2 cellular contexts compared by ENCODE assay signal in genomic region chr2:105760639-105761337, GRCh38.
TF ChIP-seq lines count a peak whose summit lies in the region.

No MANE protein-coding gene starts in this region.

TF ChIP-seq in WTC11, 78 proteins besides CTCF, POLR2A, EP300 and RAD21:
- TF ChIP-seq, protein P1, sequence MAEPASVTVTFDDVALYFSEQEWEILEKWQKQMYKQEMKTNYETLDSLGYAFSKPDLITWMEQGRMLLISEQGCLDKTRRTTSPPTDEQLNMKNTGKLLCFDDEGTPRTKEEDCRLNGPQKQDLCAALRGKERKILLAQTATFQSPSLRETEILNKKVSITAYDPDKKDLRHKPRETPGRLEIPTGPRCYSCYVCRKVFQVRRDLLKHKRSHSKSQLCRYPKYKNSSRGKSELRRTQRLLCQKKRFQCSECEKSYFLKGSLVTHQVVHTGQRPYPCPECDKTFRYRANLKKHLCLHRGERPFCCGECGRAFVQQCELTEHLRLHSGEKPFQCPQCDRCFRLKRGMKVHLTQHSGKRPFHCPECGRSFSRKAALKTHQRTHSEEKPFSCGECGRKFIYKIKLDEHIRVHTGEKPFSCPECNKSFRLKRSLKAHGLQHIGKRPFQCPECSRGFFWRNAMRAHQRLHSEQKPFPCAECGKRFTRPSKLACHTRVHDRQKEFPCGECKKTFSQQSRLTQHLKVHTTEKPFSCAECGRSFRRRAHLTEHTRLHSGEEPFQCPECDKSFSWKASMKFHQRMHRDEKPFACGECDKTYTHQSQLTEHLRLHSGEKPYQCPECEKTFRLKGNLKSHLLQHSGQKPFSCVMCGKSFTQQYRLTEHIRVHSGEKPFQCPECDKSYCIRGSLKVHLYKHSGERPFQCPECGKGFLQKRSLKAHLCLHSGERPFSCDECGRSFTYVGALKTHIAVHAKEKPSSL (CRISPR knock-in tag; conservative IDR thresholded peaks at IDR 0.05) = no peak
- TF ChIP-seq CBFB (CRISPR knock-in tag; IDR thresholded peaks at IDR 0.05; ENCODE audit: low read depth) (no peak), ELF4 (CRISPR knock-in tag; IDR thresholded peaks at IDR 0.05; ENCODE audit: low read depth) (no peak), ZNF138 (CRISPR knock-in tag; conservative IDR thresholded peaks at IDR 0.05) (no peak), ZNF263 (CRISPR knock-in tag; IDR thresholded peaks at IDR 0.05; ENCODE audit: low read depth) (no peak), ERG (CRISPR knock-in tag; IDR thresholded peaks at IDR 0.05) (no peak)
- TF ChIP-seq, protein P2, sequence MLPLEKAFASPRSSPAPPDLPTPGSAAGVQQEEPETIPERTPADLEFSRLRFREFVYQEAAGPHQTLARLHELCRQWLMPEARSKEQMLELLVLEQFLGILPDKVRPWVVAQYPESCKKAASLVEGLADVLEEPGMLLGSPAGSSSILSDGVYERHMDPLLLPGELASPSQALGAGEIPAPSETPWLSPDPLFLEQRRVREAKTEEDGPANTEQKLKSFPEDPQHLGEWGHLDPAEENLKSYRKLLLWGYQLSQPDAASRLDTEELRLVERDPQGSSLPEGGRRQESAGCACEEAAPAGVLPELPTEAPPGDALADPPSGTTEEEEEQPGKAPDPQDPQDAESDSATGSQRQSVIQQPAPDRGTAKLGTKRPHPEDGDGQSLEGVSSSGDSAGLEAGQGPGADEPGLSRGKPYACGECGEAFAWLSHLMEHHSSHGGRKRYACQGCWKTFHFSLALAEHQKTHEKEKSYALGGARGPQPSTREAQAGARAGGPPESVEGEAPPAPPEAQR (CRISPR knock-in tag; IDR thresholded peaks at IDR 0.05) = no peak

TF ChIP-seq in H1, 55 proteins besides CTCF, POLR2A, EP300 and RAD21:
- TF ChIP-seq TCF12 (IDR thresholded peaks at IDR 0.05; ENCODE audit: low read depth, low read length) (no peak), JUND (IDR thresholded peaks at IDR 0.05; ENCODE audit: low read length) (no peak), CEBPB (IDR thresholded peaks at IDR 0.05; ENCODE audit: low read depth, low read length) (no peak), TAF7 (optimal IDR thresholded peaks at IDR 0.05; ENCODE audit: borderline replicate concordance, low read depth, low read length) (no peak), HDAC2 (IDR thresholded peaks at IDR 0.05; ENCODE audit: borderline replicate concordance in 1 of 2, low read depth in 2 of 2, low read length in 2 of 2) (no peak), TBP (IDR thresholded peaks at IDR 0.05; ENCODE audit: low read depth, low read length) (no peak), RFX5 (IDR thresholded peaks at IDR 0.05; ENCODE audit: borderline replicate concordance, low read depth, low read length) (no peak), SP2 (IDR thresholded peaks at IDR 0.05; ENCODE audit: low read length) (no peak), SIX5 (IDR thresholded peaks at IDR 0.05; ENCODE audit: low read depth, low read length) (no peak), ZNF274 (IDR thresholded peaks at IDR 0.05; ENCODE audit: borderline replicate concordance, extremely low read depth, low read length) (no peak), KDM1A (IDR thresholded peaks at IDR 0.05; ENCODE audit: borderline replicate concordance, low read length) (no peak), BRCA1 (IDR thresholded peaks at IDR 0.05; ENCODE audit: low read depth, low read length) (no peak)
